ENCODE assay signal across 16 cellular contexts in the genomic region with DNA sequence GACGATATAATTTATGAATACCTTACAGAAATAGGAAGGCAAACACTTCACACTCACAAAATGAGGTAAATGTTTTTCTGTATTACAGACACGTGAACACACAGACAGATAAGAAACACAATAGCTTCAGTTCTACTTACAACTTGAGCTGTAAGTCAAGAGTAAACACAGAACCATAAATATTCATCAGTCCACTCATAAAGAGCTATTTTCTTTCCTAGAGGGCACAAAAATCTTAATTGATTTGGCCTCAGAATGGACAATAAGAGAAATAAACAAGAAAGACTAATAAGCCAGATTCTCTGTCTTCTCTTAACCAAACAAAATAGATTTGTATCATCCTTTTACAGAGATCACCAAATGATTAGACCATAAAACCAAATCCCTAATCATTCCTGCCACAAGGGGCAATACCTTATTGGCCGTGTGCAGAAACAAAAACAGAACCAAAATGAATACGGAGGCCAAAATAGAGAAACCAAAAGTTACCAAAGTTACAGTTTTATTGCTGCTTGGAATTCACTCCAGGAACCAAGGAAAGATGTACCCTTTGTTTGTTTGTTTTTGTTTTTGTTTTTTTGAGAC. TPM values are rescaled to one million over a fixed set of nuclear protein-coding genes. Genes with fewer than 3 reads are reported as not detected.
DNase-seq lines count a peak whose midpoint lies in the region; ATAC-seq and TF ChIP-seq lines count a peak whose summit lies in the region.
"Had no signal": no experiment of that assay in that cellular context is flagged by ENCODE, and none has a peak within 500 bp of the region (broad histone marks: within the 10 kb centered on the region; RNA-seq: fewer than 3 reads in every experiment).

No MANE protein-coding gene starts in this region.

- DNase-seq in HFFc6 (no peak), astrocyte of the spinal cord (ENCODE audit: low read depth, low spot score) (no peak), globus pallidus (ENCODE audit: low spot score) (peak; percentile 54), upper lobe of right lung (no peak), G401 (ENCODE audit: low spot score) (no peak), HUDEP-2 (lab: John Stamatoyannopoulos, UW; ENCODE audit: unreplicated experiment in 76 of 76) (no peak), NCI-H345 treated with DMSO at 0.1 percent for 48 hours (lab: John Stamatoyannopoulos, UW; ENCODE audit: unreplicated experiment) (no peak)
- DNase-seq: activated CD4-positive, alpha-beta T cell treated with anti-CD3 and anti-CD28 coated beads, Interleukin-2, amount 50 U/mL, for 48 hours; activated naive CD4-positive, alpha-beta T cell; DMS 273 treated with DMSO at 0.1 percent for 48 hours; Kasumi-1; NCI-H2107; stimulated activated CD4-positive, alpha-beta T cell treated with anti-CD3 and anti-CD28 coated beads, Interleukin-4, amount 100 ng/mL, for 24 hours; stomach had no signal

- intact Hi-C loops in upper lobe of right lung (cut with DNase I) = no loop called here

- ATAC-seq in upper lobe of right lung = no peak

- H3K4me3 Mint-ChIP-seq in HFFc6 = no peak overlapping the region
- H3K4me3 Mint-ChIP-seq: T-helper 1 cell treated with Interleukin-12 subunit alpha and Interleukin-12 subunit beta and Interleukin-4 antibody, amounts not matched to agents 30 μg/mL and 1 μg/mL, for 36 hours had no signal

- H3K9me3 ChIP-seq in upper lobe of right lung = no peaks in the 10 kb centered on the region
- H3K9me3 ChIP-seq: stomach had no signal

- no peaks in the 10 kb centered on the region for H3K36me3 ChIP-seq in upper lobe of right lung

- H3K9me3 Mint-ChIP-seq in HFFc6 = no peaks in the 10 kb centered on the region
- H3K9me3 Mint-ChIP-seq: T-helper 1 cell treated with Interleukin-12 subunit alpha and Interleukin-12 subunit beta and Interleukin-4 antibody, amounts not matched to agents 30 μg/mL and 1 μg/mL, for 36 hours had no signal

- no peak overlapping the region for H3K27ac Mint-ChIP-seq in HFFc6
- H3K27ac Mint-ChIP-seq: T-helper 1 cell treated with Interleukin-12 subunit alpha and Interleukin-12 subunit beta and Interleukin-4 antibody, amounts not matched to agents 30 μg/mL and 1 μg/mL, for 36 hours had no signal

- H3K4me1 Mint-ChIP-seq in HFFc6 (ENCODE audit: low read depth) = 0 out of 2 replicates have a peak, but pooled peaks cover 5% of the 10 kb centered on the region

- H3K27ac ChIP-seq in upper lobe of right lung = no peak overlapping the region
- H3K27ac ChIP-seq: stomach had no signal

- TF ChIP-seq CTCF in HFFc6 (IDR thresholded peaks at IDR 0.05) (peak; percentile 75), astrocyte of the spinal cord (IDR thresholded peaks at IDR 0.05; ENCODE audit: low read depth, low read length) (peak; percentile 47), upper lobe of right lung (IDR thresholded peaks at IDR 0.05) (peak; percentile 29)

- in situ Hi-C loops in astrocyte of the spinal cord (cut with HindIII; ENCODE audit: low sequenced_read_pairs) = no loop called here
- in situ Hi-C loops in G401 (cut with HindIII; ENCODE audit: low sequenced_read_pairs) = no loop called here

- no peaks in the 10 kb centered on the region for H3K27me3 ChIP-seq in upper lobe of right lung
- H3K27me3 ChIP-seq: stomach had no signal

- H3K27me3 Mint-ChIP-seq in HFFc6 (ENCODE audit: insufficient read depth) = no peaks in the 10 kb centered on the region

- no peak overlapping the region for H3K4me3 ChIP-seq in astrocyte of the spinal cord (ENCODE audit: low read depth, low read length)
- H3K4me3 ChIP-seq in upper lobe of right lung = no peak overlapping the region
- H3K4me3 ChIP-seq: stomach had no signal

- no peaks in the 10 kb centered on the region for H3K36me3 Mint-ChIP-seq in HFFc6 (ENCODE audit: low read depth)

- no peaks in the 10 kb centered on the region for H3K4me1 ChIP-seq in upper lobe of right lung
- H3K4me1 ChIP-seq: stomach had no signal

RNA-seq across cellular contexts. Expression of gene GARIN2, which starts 38.1 kb away (rescaled TPM):
- total RNA-seq in HFFc6 (2021; fragmentation: NEBNext Ultra II Directional; extraction: Animal tissue kit (Norgen Biotek cat#: 25700)) = under 1 TPM in 2 of 6 experiments, not detected in 4; 0.12 to 0.13 TPM
- 0.29 TPM for total RNA-seq in upper lobe of right lung
- total RNA-seq in G401 (2014; rRNA removed; shearing (Covaris generic)) = not detected in 2 replicates
- total RNA-seq: glomerular endothelial cell, stomach had no signal
